In the genomic region with DNA sequence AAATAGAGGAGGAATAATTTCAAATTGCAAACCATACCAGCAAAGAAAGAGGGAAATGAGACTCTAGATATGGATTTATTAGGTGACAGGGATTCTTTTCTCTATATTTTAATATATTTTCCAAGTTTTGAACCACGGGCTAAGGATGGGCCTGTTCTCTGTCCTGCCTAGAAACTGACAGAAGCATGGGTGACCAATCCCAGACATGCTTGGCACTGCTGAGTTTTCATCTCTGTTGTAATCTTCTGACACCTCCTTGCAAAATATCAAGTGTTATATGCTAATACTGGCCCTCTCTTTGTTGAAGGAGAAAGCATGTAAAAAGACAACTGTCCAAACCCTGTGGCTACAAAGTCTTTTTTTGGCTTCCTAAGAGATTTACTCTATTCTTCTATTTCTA, we compare ENCODE assay signal across 21 cellular contexts. TPM values are rescaled to one million over a fixed set of nuclear protein-coding genes. Genes with fewer than 3 reads are reported as not detected.
A peak's percentile ranks its signal among the peaks of the same experiment; 100 is the strongest.
DNase-seq lines count a peak whose midpoint lies in the region; ATAC-seq, FAIRE-seq and TF ChIP-seq lines count a peak whose summit lies in the region.
"Had no signal": no experiment of that assay in that cellular context is flagged by ENCODE, and none has a peak within 500 bp of the region (broad histone marks: within the 10 kb centered on the region; RNA-seq: fewer than 3 reads in every experiment).

No MANE protein-coding gene starts in this region.

- no peaks in the 10 kb centered on the region for H3K27me3 ChIP-seq in astrocyte (ENCODE audit: insufficient read depth, low read length)

- peaks cover 11% of the 10 kb centered on the region for H3K36me3 Mint-ChIP-seq in astrocyte (ENCODE audit: low read depth, unreplicated experiment)

- peaks cover 18% of the 10 kb centered on the region for H3K36me3 ChIP-seq in astrocyte (ENCODE audit: insufficient read depth, low read length)

- peaks cover 19% of the 10 kb centered on the region for H3K4me1 Mint-ChIP-seq in astrocyte (ENCODE audit: low read depth, unreplicated experiment)

- H3K4me2 ChIP-seq in astrocyte (ENCODE audit: low read length) = no peak overlapping the region

- H3K4me3 ChIP-seq in astrocyte (ENCODE audit: insufficient read depth, low read depth, low read length) = no peak overlapping the region
- H3K4me3 ChIP-seq: skin epidermis had no signal

- peak; percentile 83 for ATAC-seq in Right ventricle myocardium superior (ENCODE audit: poor library complexity)
- peak; percentile 82 for ATAC-seq in omental fat pad (ENCODE audit: low FRiP score)
- no peak for ATAC-seq in HG03045 (IDR thresholded peaks at IDR 0.05; ENCODE audit: unreplicated experiment)
- ATAC-seq in HG02852 (IDR thresholded peaks at IDR 0.05; ENCODE audit: unreplicated experiment) = no peak
- ATAC-seq: esophagus mucosa, T-helper 17 cell had no signal

- intact Hi-C loops in Right ventricle myocardium superior (cut with DNase I) = no loop called here

- H3K4me3 Mint-ChIP-seq in astrocyte (ENCODE audit: unreplicated experiment) = no peak overlapping the region
- H3K4me3 Mint-ChIP-seq: dendritic cell treated with granulocyte-macrophage colony-stimulating factor and Interleukin-4, amounts not matched to agents 40 ng/mL and 50 ng/mL, for 4 days; T-helper 17 cell had no signal

- H3K9me3 Mint-ChIP-seq in astrocyte (ENCODE audit: unreplicated experiment) = no peaks in the 10 kb centered on the region
- H3K9me3 Mint-ChIP-seq: dendritic cell treated with granulocyte-macrophage colony-stimulating factor and Interleukin-4, amounts not matched to agents 40 ng/mL and 50 ng/mL, for 4 days had no signal

- H3K27ac ChIP-seq in astrocyte (ENCODE audit: low read depth, low read length) = no peak overlapping the region

- H3K9me3 ChIP-seq in astrocyte (ENCODE audit: insufficient read depth, low read depth, low read length) = no peaks in the 10 kb centered on the region
- H3K9me3 ChIP-seq: Caco-2 had no signal

- H3K27me3 Mint-ChIP-seq in astrocyte (ENCODE audit: low read depth, unreplicated experiment) = no peaks in the 10 kb centered on the region
- H3K27me3 Mint-ChIP-seq: dendritic cell treated with granulocyte-macrophage colony-stimulating factor and Interleukin-4, amounts not matched to agents 40 ng/mL and 50 ng/mL, for 4 days; T-helper 17 cell had no signal

- peaks cover 27% of the 10 kb centered on the region for H4K20me1 ChIP-seq in astrocyte (ENCODE audit: insufficient read depth, low read length)

- peak; percentile 53 for DNase-seq in COLO829 (ENCODE audit: low spot score)
- no peak for DNase-seq in astrocyte (ENCODE audit: low read depth)
- DNase-seq in Right ventricle myocardium superior = no peak
- DNase-seq in omental fat pad (ENCODE audit: low spot score) = no peak
- DNase-seq in activated CD4-positive, CD25-positive, alpha-beta regulatory T cell (lab: John Stamatoyannopoulos, UW) = no peak
- no peak for DNase-seq in DMS 273 treated with DMSO at 0.1 percent for 48 hours (lab: John Stamatoyannopoulos, UW)
- DNase-seq: activated gamma-delta T cell; Caco-2; MM.1S; NCI-H1694 treated with DMSO at 0.1 percent for 48 hours; NCI-H226; stimulated activated CD4-positive, alpha-beta T cell treated with anti-CD3 and anti-CD28 coated beads, Interleukin-4, amount 100 ng/mL, for 1 hour; T-helper 17 cell had no signal

- FAIRE-seq in astrocyte (lab: Jason Lieb, UNC) = no peak

- H3K79me2 ChIP-seq in astrocyte (ENCODE audit: insufficient read depth, low read length) = no peaks in the 10 kb centered on the region

- H3K4me1 ChIP-seq in astrocyte (ENCODE audit: insufficient read depth, low read length) = no peaks in the 10 kb centered on the region
- H3K4me1 ChIP-seq: Caco-2 had no signal

- H2AFZ ChIP-seq in astrocyte (ENCODE audit: low read depth, low read length) = no peak overlapping the region

- TF ChIP-seq CTCF in astrocyte (IDR thresholded peaks at IDR 0.05; ENCODE audit: insufficient read depth, low read depth, low read length) (no peak), omental fat pad (IDR thresholded peaks at IDR 0.05) (no peak)

- peak overlapping the region; percentile 19 for H3K27ac Mint-ChIP-seq in astrocyte (ENCODE audit: unreplicated experiment)
- H3K27ac Mint-ChIP-seq: dendritic cell treated with granulocyte-macrophage colony-stimulating factor and Interleukin-4, amounts not matched to agents 40 ng/mL and 50 ng/mL, for 4 days; T-helper 17 cell had no signal

- no peak overlapping the region for H3K9ac ChIP-seq in astrocyte (ENCODE audit: low read length)

RNA-seq across cellular contexts. Expression of a gene that starts 0.8 kb away (rescaled TPM):
- total RNA-seq in astrocyte (0.70 and 0.86 TPM in 2 replicates), Right ventricle myocardium superior (0.89 TPM), omental fat pad (10 to 100 TPM; 11.0 to 38.7 (median 16.9) TPM)
- total RNA-seq: Caco-2, esophagus mucosa, kidney epithelial cell, mononuclear cell, osteoblast, T-helper 17 cell had no signal

Comparison
In these comparisons a context has a peak if more than half of its experiments do, and no peak if none do; other contexts are left out.
1. ATAC-seq: peak in Right ventricle myocardium superior (single experiment) and omental fat pad (single experiment); none in HG03045 (single experiment) and HG02852 (single experiment).